ENCODE assay signal across 2 cellular contexts in the genomic region with DNA sequence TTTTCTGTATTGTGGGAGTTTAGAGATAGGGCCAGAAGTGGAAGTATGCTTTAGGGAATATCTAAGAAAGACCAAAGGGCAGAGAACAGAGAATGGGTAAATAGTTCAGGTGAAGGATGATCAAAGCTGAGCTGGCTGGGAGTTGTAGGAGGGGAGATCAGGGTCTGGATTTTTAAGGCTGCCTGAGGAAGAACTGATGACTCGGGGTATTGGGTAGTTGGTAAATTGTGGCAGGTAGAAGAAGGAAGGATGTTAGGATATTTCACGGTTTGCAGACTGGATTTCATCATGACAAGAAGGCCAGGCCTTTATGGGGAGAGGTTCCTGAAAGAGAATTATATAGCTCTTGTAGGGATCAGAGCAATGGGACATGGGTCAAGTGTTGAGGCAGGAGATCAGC.
A peak's percentile ranks its signal among the peaks of the same experiment; 100 is the strongest.
TF ChIP-seq lines count a peak whose summit lies in the region.

No MANE protein-coding gene starts in this region.

TF ChIP-seq in HepG2, 621 proteins besides CTCF, POLR2A, EP300 and RAD21:
- TF ChIP-seq MAFK (conservative IDR thresholded peaks at IDR 0.05 in 1 of 2, IDR thresholded peaks at IDR 0.05 in 1 of 2; ENCODE audit: low read length in 2 of 2) (peak; percentile 80 to 87), MAFF (IDR thresholded peaks at IDR 0.05; ENCODE audit: low read depth, low read length) (peak; percentile 70), ZNF446 (CRISPR knock-in tag; IDR thresholded peaks at IDR 0.05) (no peak)

TF ChIP-seq in IMR-90, 13 proteins besides CTCF, POLR2A, EP300 and RAD21:
- TF ChIP-seq, protein P1, sequence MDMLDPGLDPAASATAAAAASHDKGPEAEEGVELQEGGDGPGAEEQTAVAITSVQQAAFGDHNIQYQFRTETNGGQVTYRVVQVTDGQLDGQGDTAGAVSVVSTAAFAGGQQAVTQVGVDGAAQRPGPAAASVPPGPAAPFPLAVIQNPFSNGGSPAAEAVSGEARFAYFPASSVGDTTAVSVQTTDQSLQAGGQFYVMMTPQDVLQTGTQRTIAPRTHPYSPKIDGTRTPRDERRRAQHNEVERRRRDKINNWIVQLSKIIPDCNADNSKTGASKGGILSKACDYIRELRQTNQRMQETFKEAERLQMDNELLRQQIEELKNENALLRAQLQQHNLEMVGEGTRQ (IDR thresholded peaks at IDR 0.05; ENCODE audit: low read depth, low read length): no peak
- peak; percentile 12; the same call in 1 of the 2 replicates for TF ChIP-seq MAFK (IDR thresholded peaks at IDR 0.05; ENCODE audit: low read depth, low read length)
TF ChIP-seq in IMR-90: peak in this region for 1.
